ENCODE assay signal across 19 cellular contexts in the genomic region with DNA sequence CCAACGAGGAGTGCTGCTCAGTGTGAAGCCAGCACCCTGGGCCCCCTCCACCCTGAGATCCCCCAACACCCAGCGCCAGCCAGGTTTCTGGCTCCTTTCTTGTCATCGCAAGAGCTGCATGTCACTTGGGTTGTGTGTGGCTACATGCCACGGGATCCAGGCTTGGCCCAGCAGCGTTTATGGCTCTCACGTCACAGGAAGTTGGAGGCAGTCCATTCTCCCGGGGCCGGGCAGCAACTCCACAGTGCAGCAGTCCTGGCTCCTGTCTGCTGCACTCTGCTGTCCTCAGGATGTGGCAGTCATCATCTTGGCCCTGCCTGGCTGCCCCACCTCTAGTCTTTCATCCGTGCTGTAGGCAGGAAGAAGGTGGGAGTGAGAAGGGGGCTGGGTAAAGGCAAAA. TPM values are rescaled to one million over a fixed set of nuclear protein-coding genes. Genes with fewer than 3 reads are reported as not detected.
DNase-seq lines count a peak whose midpoint lies in the region; ATAC-seq and TF ChIP-seq lines count a peak whose summit lies in the region.
"Had no signal": no experiment of that assay in that cellular context is flagged by ENCODE, and none has a peak within 500 bp of the region (broad histone marks: within the 10 kb centered on the region; RNA-seq: fewer than 3 reads in every experiment).

No MANE protein-coding gene starts in this region.

- H3K4me3 ChIP-seq in adrenal gland (no peak overlapping the region), fibroblast of the aortic adventitia (ENCODE audit: low read depth, low read length) (no peak overlapping the region)
- H3K4me3 ChIP-seq: esophagus squamous epithelium had no signal

- no peaks in the 10 kb centered on the region for H3K36me3 ChIP-seq in adrenal gland (replicated peaks in 1 of 2)

- H3K27ac ChIP-seq in adrenal gland = no peak overlapping the region
- H3K27ac ChIP-seq: esophagus squamous epithelium had no signal

- no peaks in the 10 kb centered on the region for H3K4me1 Mint-ChIP-seq in activated T-helper 17 cell treated with anti-CD3 and anti-CD28 coated beads, Interleukin-2, amount 50 U/mL, for 72 hours
- H3K4me1 Mint-ChIP-seq in CD14-positive monocyte = peaks cover 3% of the 10 kb centered on the region

- no peaks in the 10 kb centered on the region for H3K27me3 ChIP-seq in adrenal gland
- H3K27me3 ChIP-seq: esophagus squamous epithelium had no signal

- intact Hi-C loops in adrenal gland (cut with DNase I) (no loop called here), posterior cingulate gyrus (cut with DNase I) (no loop called here), CD14-positive monocyte (cut with micrococcal nuclease) (no loop called here)

- H3K4me3 Mint-ChIP-seq in activated T-helper 17 cell treated with anti-CD3 and anti-CD28 coated beads, Interleukin-2, amount 50 U/mL, for 72 hours = no peak overlapping the region
- no peak overlapping the region for H3K4me3 Mint-ChIP-seq in CD14-positive monocyte
- H3K4me3 Mint-ChIP-seq: activated CD4-positive, alpha-beta memory T cell treated with anti-CD3 and anti-CD28 coated beads for 36 hours; CD8-positive, alpha-beta T cell had no signal

- no peak for TF ChIP-seq CTCF in adrenal gland (IDR thresholded peaks at IDR 0.05)
- no peak for TF ChIP-seq CTCF in fibroblast of the aortic adventitia (IDR thresholded peaks at IDR 0.05; ENCODE audit: insufficient read depth, low read length)
- TF ChIP-seq CTCF in CD14-positive monocyte (IDR thresholded peaks at IDR 0.05) = no peak

- H3K9me3 ChIP-seq in adrenal gland (replicated peaks in 1 of 3) = no peaks in the 10 kb centered on the region
- H3K9me3 ChIP-seq: esophagus squamous epithelium had no signal

- H3K9me3 Mint-ChIP-seq in activated T-helper 17 cell treated with anti-CD3 and anti-CD28 coated beads, Interleukin-2, amount 50 U/mL, for 72 hours = no peaks in the 10 kb centered on the region
- peaks cover 0 to 3% (median 0%) of the 10 kb centered on the region in 7 donors for H3K9me3 Mint-ChIP-seq in CD14-positive monocyte
- H3K9me3 Mint-ChIP-seq: activated CD4-positive, alpha-beta memory T cell treated with anti-CD3 and anti-CD28 coated beads for 36 hours; CD8-positive, alpha-beta T cell had no signal

- DNase-seq in ELR (ENCODE audit: low read depth) (peak; percentile 34), adrenal gland (peak in 4 of 7 donors; percentile 20 to 55 (median 28)), fibroblast of the aortic adventitia (ENCODE audit: low read depth) (peak; percentile 52), posterior cingulate gyrus (peak in 8 of 10 donors; percentile 54 to 94 (median 66)), CD14-positive monocyte (ENCODE audit: low spot score) (no peak), NCI-H774 (lab: John Stamatoyannopoulos, UW) (no peak), NCI-H1092 treated with DMSO at 0.1 percent for 48 hours (lab: John Stamatoyannopoulos, UW) (no peak)
- DNase-seq: activated CD4-positive, alpha-beta memory T cell treated with anti-CD3 and anti-CD28 coated beads for 36 hours; activated gamma-delta T cell treated with Interleukin-2 at 50 U/mL for 16 hours; CD8-positive, alpha-beta T cell; cerebellar nuclear complex; esophagus squamous epithelium; kidney; NCI-H1694 treated with DMSO at 0.1 percent for 48 hours; NCI-H526 treated with DMSO at 0.1 percent for 48 hours; stimulated activated CD4-positive, alpha-beta T cell treated with anti-CD3 and anti-CD28 coated beads, Interleukin-4, amount 100 ng/mL, for 1 hour; stimulated activated naive CD4-positive, alpha-beta T cell; T-helper 9 cell had no signal

- H3K4me1 ChIP-seq in adrenal gland (replicated peaks in 1 of 2) = no peaks in the 10 kb centered on the region

- 13 to 59% (median 29%) methylated on average over 2 to 9 of the region's 9 CpGs for WGBS in adrenal gland, 4 donors

- peaks cover 3% of the 10 kb centered on the region for H3K27me3 Mint-ChIP-seq in activated T-helper 17 cell treated with anti-CD3 and anti-CD28 coated beads, Interleukin-2, amount 50 U/mL, for 72 hours
- H3K27me3 Mint-ChIP-seq in CD14-positive monocyte (ENCODE audit: low read depth in 3 of 3) = peaks cover 0 to 4% (median 2%) of the 10 kb centered on the region in 3 donors
- H3K27me3 Mint-ChIP-seq: activated CD4-positive, alpha-beta memory T cell treated with anti-CD3 and anti-CD28 coated beads for 36 hours had no signal

- no peak for TF ChIP-seq POLR2A in adrenal gland (IDR thresholded peaks at IDR 0.05)

- no peak overlapping the region for H3K27ac Mint-ChIP-seq in activated T-helper 17 cell treated with anti-CD3 and anti-CD28 coated beads, Interleukin-2, amount 50 U/mL, for 72 hours
- no peak overlapping the region for H3K27ac Mint-ChIP-seq in CD14-positive monocyte
- H3K27ac Mint-ChIP-seq: activated CD4-positive, alpha-beta memory T cell treated with anti-CD3 and anti-CD28 coated beads for 36 hours; CD8-positive, alpha-beta T cell had no signal

- no peak for ATAC-seq in activated T-helper 17 cell treated with anti-CD3 and anti-CD28 coated beads, Interleukin-2, amount 50 U/mL, for 72 hours (replicated peaks)
- ATAC-seq: CD8-positive, alpha-beta T cell had no signal

- H3K36me3 Mint-ChIP-seq in activated T-helper 17 cell treated with anti-CD3 and anti-CD28 coated beads, Interleukin-2, amount 50 U/mL, for 72 hours (ENCODE audit: low read depth) = no peaks in the 10 kb centered on the region
- H3K36me3 Mint-ChIP-seq in CD14-positive monocyte = no peaks in the 10 kb centered on the region

RNA-seq across cellular contexts. Expression of a gene that starts 42.7 kb away (rescaled TPM):
- under 1 TPM in 5 of 8 donors, not detected in 3; 0.14 to 0.84 (median 0.25) TPM for total RNA-seq in adrenal gland
- polyA plus RNA-seq in adrenal gland = under 1 TPM; 0.08 to 0.20 (median 0.09) TPM
- total RNA-seq in fibroblast of the aortic adventitia (ENCODE audit: low replicate concordance) = 5.0 and 49.9 TPM in 2 replicates
- total RNA-seq in activated T-helper 17 cell treated with anti-CD3 and anti-CD28 coated beads, Interleukin-2, amount 50 U/mL, for 72 hours = not detected
- not detected for polyA plus RNA-seq in CD14-positive monocyte
- total RNA-seq: activated CD4-positive, alpha-beta memory T cell treated with anti-CD3 and anti-CD28 coated beads for 36 hours; CD8-positive, alpha-beta T cell had no signal

Comparison
In these comparisons a context has a peak if more than half of its experiments do, and no peak if none do; other contexts are left out.
1. DNase-seq: peak in ELR (single experiment), adrenal gland (4 of 7), fibroblast of the aortic adventitia (single experiment) and posterior cingulate gyrus (8 of 10); none in CD14-positive monocyte (single experiment), NCI-H774 (single experiment) and NCI-H1092 treated with DMSO at 0.1 percent for 48 hours (single experiment).